In genomic region chr2:158994920-158995676, GRCh38 we compare ENCODE assay signal across 9 cellular contexts. TPM values are rescaled to one million over a fixed set of nuclear protein-coding genes. Genes with fewer than 3 reads are reported as not detected.
DNase-seq lines count a peak whose midpoint lies in the region; ATAC-seq and TF ChIP-seq lines count a peak whose summit lies in the region.
"Had no signal": no experiment of that assay in that cellular context is flagged by ENCODE, and none has a peak within 500 bp of the region (broad histone marks: within the 10 kb centered on the region; RNA-seq: fewer than 3 reads in every experiment).

No MANE protein-coding gene starts in this region.

- TF ChIP-seq CTCF in HEK293 (tag by site-specific recombination; IDR thresholded peaks at IDR 0.05) (no peak), OCI-LY3 (IDR thresholded peaks at IDR 0.05; ENCODE audit: low read depth, low read length) (no peak), prostate gland (IDR thresholded peaks at IDR 0.05) (no peak)

- POLR2A ChIA-PET in HEK293 (lab: Yijun Ruan, JAX): interaction anchor here (0.6 to 1.1 kb wide), 3 partner anchors 10 to 41 kb away, joined by 3 to 4 read pairs (median 3); no protein-coding TSS in a partner anchor

- H3K4me1 ChIP-seq in HEK293 (ENCODE audit: control insufficient read depth, insufficient read depth, low read length): peaks cover 46% of the 10 kb centered on the region
- peaks cover 14% of the 10 kb centered on the region for H3K4me1 ChIP-seq in OCI-LY3 (ENCODE audit: low read length)
- no peaks in the 10 kb centered on the region for H3K4me1 ChIP-seq in prostate gland (replicated peaks)

- DNase-seq in DMS53 treated with DMSO at 0.1 percent for 48 hours (lab: John Stamatoyannopoulos, UW; ENCODE audit: unreplicated experiment) (peak; percentile 94), left lobe of liver (ENCODE audit: low spot score) (no peak), prostate gland (ENCODE audit: low spot score) (no peak), NCI-H774 (lab: John Stamatoyannopoulos, UW) (no peak), T-helper 9 cell (no peak)
- DNase-seq: spleen had no signal

- no peaks in the 10 kb centered on the region for H3K9me3 ChIP-seq in HEK293 (ENCODE audit: control insufficient read depth, insufficient read depth, low read depth, low read length)
- H3K9me3 ChIP-seq in OCI-LY3 (ENCODE audit: insufficient read depth, low read length): no peaks in the 10 kb centered on the region
- no peaks in the 10 kb centered on the region for H3K9me3 ChIP-seq in prostate gland
- H3K9me3 ChIP-seq: spleen had no signal

- WGBS in prostate gland: 69% methylated on average over 5 of the region's 5 CpGs

- H3K36me3 ChIP-seq in HEK293 (ENCODE audit: control insufficient read depth in 2 of 2, insufficient read depth in 1 of 2, low read length in 2 of 2) (no peaks in the 10 kb centered on the region; a peak in 1 of 3 replicates), OCI-LY3 (replicated peaks; ENCODE audit: low read depth, low read length) (no peaks in the 10 kb centered on the region), prostate gland (no peaks in the 10 kb centered on the region)
- H3K36me3 ChIP-seq: spleen had no signal

- CTCF ChIA-PET in HEK293 (lab: Yijun Ruan, JAX): interaction anchor here (0.6 to 0.8 kb wide), 3 partner anchors 19 to 160 kb away, joined by 3 to 4 read pairs (median 3); no protein-coding TSS in a partner anchor

- H3K9ac ChIP-seq in OCI-LY3 (ENCODE audit: low read length): no peak overlapping the region

- no peak overlapping the region for H3K27ac ChIP-seq in HEK293 (ENCODE audit: extremely low read depth, low read depth, low read length)
- no peak overlapping the region for H3K27ac ChIP-seq in OCI-LY3 (ENCODE audit: low read length)
- no peak overlapping the region for H3K27ac ChIP-seq in prostate gland
- H3K27ac ChIP-seq: spleen had no signal

- intact Hi-C loops in prostate gland (cut with DNase I): no loop called here

- TF ChIP-seq POLR2A in prostate gland (IDR thresholded peaks at IDR 0.05): no peak

- no peaks in the 10 kb centered on the region for H4K20me1 ChIP-seq in OCI-LY3 (ENCODE audit: insufficient read depth, low read length)

- H3K27me3 ChIP-seq in OCI-LY3 (ENCODE audit: low read depth, low read length) (no peaks in the 10 kb centered on the region), prostate gland (replicated peaks; ENCODE audit: insufficient read depth) (no peaks in the 10 kb centered on the region)
- H3K27me3 ChIP-seq: spleen had no signal

- H3K4me3 ChIP-seq in HEK293 (ENCODE audit: low read depth, low read length): no peak overlapping the region
- no peak overlapping the region for H3K4me3 ChIP-seq in OCI-LY3 (ENCODE audit: low read length)
- no peak overlapping the region for H3K4me3 ChIP-seq in prostate gland
- H3K4me3 ChIP-seq: spleen had no signal

- peak; percentile 54 for ATAC-seq in left lobe of liver
- no peak for ATAC-seq in GM19397 (IDR thresholded peaks at IDR 0.05; ENCODE audit: unreplicated experiment)

- peak overlapping the region; percentile 1; the same call in 1 of the 2 replicates for H3K4me2 ChIP-seq in OCI-LY3 (ENCODE audit: low read length)

- H2AFZ ChIP-seq in OCI-LY3 (ENCODE audit: low read depth, low read length): no peak overlapping the region

- H3K79me2 ChIP-seq in OCI-LY3 (ENCODE audit: low read length): no peaks in the 10 kb centered on the region

TF ChIP-seq in HEK293, 187 proteins besides CTCF, POLR2A, EP300 and RAD21:
- TF ChIP-seq SCRT1 (tag by site-specific recombination; IDR thresholded peaks at IDR 0.05; ENCODE audit: borderline replicate concordance) (0 out of 2 replicates have a peak, but pooled peaks have one; percentile 11), TRIM28 (IDR thresholded peaks at IDR 0.05; ENCODE audit: borderline replicate concordance, low read length) (peak; percentile 93; the same call in 1 of the 2 replicates), ZIC2 (tag by site-specific recombination; IDR thresholded peaks at IDR 0.05) (peak; percentile 71), ZNF211 (tag by site-specific recombination; IDR thresholded peaks at IDR 0.05; ENCODE audit: low read depth) (no peak), ZNF580 (tag by site-specific recombination; IDR thresholded peaks at IDR 0.05) (no peak), SCRT2 (tag by site-specific recombination; IDR thresholded peaks at IDR 0.05) (peak; percentile 74), KLF16 (tag by site-specific recombination; IDR thresholded peaks at IDR 0.05) (no peak), SP7 (tag by site-specific recombination; IDR thresholded peaks at IDR 0.05) (peak; percentile 63; the same call in 1 of the 2 replicates), ZEB2 (tag by site-specific recombination; IDR thresholded peaks at IDR 0.05) (peak; percentile 48; the same call in 1 of the 2 replicates), OSR2 (tag by site-specific recombination; IDR thresholded peaks at IDR 0.05) (peak; percentile 77), WT1 (tag by site-specific recombination; IDR thresholded peaks at IDR 0.05) (peak; percentile 59; the same call in 1 of the 2 replicates)
- TF ChIP-seq, protein P1, sequence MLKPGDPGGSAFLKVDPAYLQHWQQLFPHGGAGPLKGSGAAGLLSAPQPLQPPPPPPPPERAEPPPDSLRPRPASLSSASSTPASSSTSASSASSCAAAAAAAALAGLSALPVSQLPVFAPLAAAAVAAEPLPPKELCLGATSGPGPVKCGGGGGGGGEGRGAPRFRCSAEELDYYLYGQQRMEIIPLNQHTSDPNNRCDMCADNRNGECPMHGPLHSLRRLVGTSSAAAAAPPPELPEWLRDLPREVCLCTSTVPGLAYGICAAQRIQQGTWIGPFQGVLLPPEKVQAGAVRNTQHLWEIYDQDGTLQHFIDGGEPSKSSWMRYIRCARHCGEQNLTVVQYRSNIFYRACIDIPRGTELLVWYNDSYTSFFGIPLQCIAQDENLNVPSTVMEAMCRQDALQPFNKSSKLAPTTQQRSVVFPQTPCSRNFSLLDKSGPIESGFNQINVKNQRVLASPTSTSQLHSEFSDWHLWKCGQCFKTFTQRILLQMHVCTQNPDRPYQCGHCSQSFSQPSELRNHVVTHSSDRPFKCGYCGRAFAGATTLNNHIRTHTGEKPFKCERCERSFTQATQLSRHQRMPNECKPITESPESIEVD (tag by site-specific recombination; IDR thresholded peaks at IDR 0.05): peak; percentile 92
- TF ChIP-seq, protein P2, sequence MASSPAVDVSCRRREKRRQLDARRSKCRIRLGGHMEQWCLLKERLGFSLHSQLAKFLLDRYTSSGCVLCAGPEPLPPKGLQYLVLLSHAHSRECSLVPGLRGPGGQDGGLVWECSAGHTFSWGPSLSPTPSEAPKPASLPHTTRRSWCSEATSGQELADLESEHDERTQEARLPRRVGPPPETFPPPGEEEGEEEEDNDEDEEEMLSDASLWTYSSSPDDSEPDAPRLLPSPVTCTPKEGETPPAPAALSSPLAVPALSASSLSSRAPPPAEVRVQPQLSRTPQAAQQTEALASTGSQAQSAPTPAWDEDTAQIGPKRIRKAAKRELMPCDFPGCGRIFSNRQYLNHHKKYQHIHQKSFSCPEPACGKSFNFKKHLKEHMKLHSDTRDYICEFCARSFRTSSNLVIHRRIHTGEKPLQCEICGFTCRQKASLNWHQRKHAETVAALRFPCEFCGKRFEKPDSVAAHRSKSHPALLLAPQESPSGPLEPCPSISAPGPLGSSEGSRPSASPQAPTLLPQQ (tag by site-specific recombination; IDR thresholded peaks at IDR 0.05): no peak
- TF ChIP-seq, protein P3, sequence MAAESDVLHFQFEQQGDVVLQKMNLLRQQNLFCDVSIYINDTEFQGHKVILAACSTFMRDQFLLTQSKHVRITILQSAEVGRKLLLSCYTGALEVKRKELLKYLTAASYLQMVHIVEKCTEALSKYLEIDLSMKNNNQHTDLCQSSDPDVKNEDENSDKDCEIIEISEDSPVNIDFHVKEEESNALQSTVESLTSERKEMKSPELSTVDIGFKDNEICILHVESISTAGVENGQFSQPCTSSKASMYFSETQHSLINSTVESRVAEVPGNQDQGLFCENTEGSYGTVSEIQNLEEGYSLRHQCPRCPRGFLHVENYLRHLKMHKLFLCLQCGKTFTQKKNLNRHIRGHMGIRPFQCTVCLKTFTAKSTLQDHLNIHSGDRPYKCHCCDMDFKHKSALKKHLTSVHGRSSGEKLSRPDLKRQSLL (tag by site-specific recombination; IDR thresholded peaks at IDR 0.05): peak; percentile 25; the same call in 1 of the 2 replicates

RNA-seq across cellular contexts. Expression of gene TANC1, which starts 26.7 kb away (rescaled TPM):
- total RNA-seq in left lobe of liver (5.0 TPM), prostate gland (10 to 100 TPM; 33.5 to 39.7 TPM)
